ENCODE assay signal across 19 cellular contexts in the genomic region with DNA sequence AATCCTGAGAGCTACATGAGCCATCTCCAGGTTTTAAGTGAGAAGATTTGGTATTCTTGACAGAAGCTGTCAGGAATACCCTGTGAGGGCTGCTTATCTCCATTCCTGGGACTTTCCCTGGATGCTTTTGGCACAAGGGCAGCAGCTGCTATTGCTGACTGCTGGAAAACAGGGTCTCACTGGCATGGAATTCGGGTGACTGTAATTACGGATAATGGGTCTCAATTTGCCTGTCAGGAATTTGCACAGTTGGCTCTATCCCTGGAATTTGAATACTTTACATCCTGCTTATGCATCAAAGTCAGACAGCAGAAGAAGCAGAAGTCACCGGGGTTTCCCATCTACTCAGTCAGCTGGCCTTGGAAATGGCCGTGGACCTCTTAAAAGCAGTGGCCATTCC. TPM values are rescaled to one million over a fixed set of nuclear protein-coding genes. Genes with fewer than 3 reads are reported as not detected.
DNase-seq lines count a peak whose midpoint lies in the region; ATAC-seq, FAIRE-seq and TF ChIP-seq lines count a peak whose summit lies in the region.
"Had no signal": no experiment of that assay in that cellular context is flagged by ENCODE, and none has a peak within 500 bp of the region (broad histone marks: within the 10 kb centered on the region; RNA-seq: fewer than 3 reads in every experiment).

No MANE protein-coding gene starts in this region.

- CTCF ChIA-PET in H1 (lab: Charles Lee; ENCODE audit: partially characterized antibody) (interaction anchor here (1.2 kb wide), 1 partner anchor 58 kb away, joined by 4 read pairs; no protein-coding TSS in a partner anchor), Calu3 (lab: Charles Lee) (no interaction called here)

- peaks cover 20% of the 10 kb centered on the region for H3K4me1 Mint-ChIP-seq in Calu3 (ENCODE audit: low read depth, unreplicated experiment)

- H3K36me3 Mint-ChIP-seq in Calu3 (ENCODE audit: insufficient read depth, unreplicated experiment) = peaks cover 6% of the 10 kb centered on the region
- H3K36me3 Mint-ChIP-seq: CD8-positive, alpha-beta memory T cell had no signal

- H4K91ac ChIP-seq in H1 (replicated peaks; ENCODE audit: insufficient read length, low read length) = no peak overlapping the region

- no peak overlapping the region for H2BK15ac ChIP-seq in H1 (ENCODE audit: low read length)

- no peak overlapping the region for H4K5ac ChIP-seq in H1 (ENCODE audit: insufficient read length, low read depth, low read length)

- H3K4me1 ChIP-seq in H1 (replicated peaks in 1 of 4; ENCODE audit: control insufficient read depth in 3 of 4, insufficient read depth in 4 of 4, low read length in 3 of 4) = no peaks in the 10 kb centered on the region

- H3K9me2 ChIP-seq in neural cell (ENCODE audit: insufficient read depth, low read length) = no peaks in the 10 kb centered on the region

- H3K79me2 ChIP-seq in H1 (ENCODE audit: control insufficient read depth in 1 of 2, insufficient read depth in 2 of 2, low read length in 2 of 2) (no peaks in the 10 kb centered on the region), neural cell (replicated peaks; ENCODE audit: insufficient read depth, low read length) (no peaks in the 10 kb centered on the region)

- H3K79me1 ChIP-seq in H1 (ENCODE audit: low read depth, low read length) = no peaks in the 10 kb centered on the region

- H4K20me1 ChIP-seq in H1 (replicated peaks in 1 of 2; ENCODE audit: control insufficient read depth in 1 of 2, insufficient read depth in 2 of 2, low read length in 2 of 2) (no peaks in the 10 kb centered on the region), neural cell (ENCODE audit: insufficient read depth) (no peaks in the 10 kb centered on the region)

- H2BK20ac ChIP-seq in H1 (ENCODE audit: low read length) = no peak overlapping the region

- H2BK12ac ChIP-seq in H1 (ENCODE audit: low read depth, low read length) = no peak overlapping the region

- H3K4me3 ChIP-seq in H1 (ENCODE audit: extremely low read depth in 1 of 4, insufficient read depth in 2 of 4, low read depth in 3 of 4, low read length in 4 of 4) (no peak overlapping the region), neural cell (ENCODE audit: low read length) (no peak overlapping the region)
- H3K4me3 ChIP-seq: pancreas had no signal

- 94% methylated on average over 4 of the region's 4 CpGs; no CpG with 5 or more reads in 1 of the 2 experiments for WGBS in H1 (ENCODE audit: extremely low coverage in 1 of 2, insufficient coverage in 1 of 2, insufficient read length in 1 of 2, insufficient replicate concordance in 2 of 2, low coverage in 1 of 2, low lambda C conversion rate in 2 of 2, missing lambda C conversion rate in 1 of 2), 2 experiments

- H3K4me2 ChIP-seq in H1 (ENCODE audit: insufficient read depth in 1 of 2, low read depth in 2 of 2, low read length in 2 of 2) = no peak overlapping the region
- no peak overlapping the region for H3K4me2 ChIP-seq in neural cell (ENCODE audit: low read length)

- no peak for ATAC-seq in GM19395 (IDR thresholded peaks at IDR 0.05; ENCODE audit: unreplicated experiment)
- ATAC-seq: left colon; stimulated activated naive CD8-positive, alpha-beta T cell treated with anti-CD3 and anti-CD28 coated beads, Interleukin-15, Interleukin-2, amounts not matched to agents 100 U/mL and 50 U/mL, for 24 hours had no signal

- no peak overlapping the region for H3K4me3 Mint-ChIP-seq in Calu3 (ENCODE audit: low read depth, unreplicated experiment)
- H3K4me3 Mint-ChIP-seq: CD8-positive, alpha-beta memory T cell had no signal

- H3K23ac ChIP-seq in H1 (ENCODE audit: insufficient read length) = no peak overlapping the region

- POLR2A ChIA-PET in H1 (lab: Charles Lee; ENCODE audit: partially characterized antibody) = interaction anchor here (1.3 kb wide), 1 partner anchor 26 kb away, joined by 3 read pairs; the partner anchor contains the start of gene AKAP13

- TF ChIP-seq CTCF in H1 (IDR thresholded peaks at IDR 0.05; ENCODE audit: control extremely low read depth in 1 of 3, insufficient read depth in 1 of 3, low read depth in 1 of 3, low read length in 3 of 3) = no peak
- no peak for TF ChIP-seq CTCF in neural cell (IDR thresholded peaks at IDR 0.05; ENCODE audit: poor library complexity, severe bottlenecking)
- TF ChIP-seq CTCF in Calu3 (IDR thresholded peaks at IDR 0.05; ENCODE audit: unreplicated experiment) = no peak

- no peaks in the 10 kb centered on the region for H3K23me2 ChIP-seq in H1 (ENCODE audit: low read depth, low read length)

- TF ChIP-seq RAD21 in H1 (IDR thresholded peaks at IDR 0.05 in 1 of 2, conservative IDR thresholded peaks at IDR 0.05 in 1 of 2; ENCODE audit: low read depth in 2 of 2, low read length in 2 of 2) = no peak
- TF ChIP-seq RAD21 in neural cell (conservative IDR thresholded peaks at IDR 0.05) = no peak

- DNase-seq in EL (peak; percentile 83), NCI-H526 treated with DMSO at 0.1 percent for 48 hours (lab: John Stamatoyannopoulos, UW) (peak; percentile 31), H1 (ENCODE audit: low read depth in 1 of 2, low spot score in 2 of 2) (no peak), Calu3 (no peak), NCI-H2107 treated with DMSO at 0.1 percent for 48 hours (lab: John Stamatoyannopoulos, UW; ENCODE audit: unreplicated experiment) (no peak)
- no peak for DNase-seq in activated CD8-positive, alpha-beta memory T cell treated with anti-CD3 and anti-CD28 coated beads, Interleukin-2, amount 50 U/mL, for 4 hours
- DNase-seq: activated CD4-positive, alpha-beta T cell treated with anti-CD3 and anti-CD28 coated beads, Interleukin-2, amount 50 U/mL, for 48 hours; activated naive CD4-positive, alpha-beta T cell; CD8-positive, alpha-beta memory T cell; foreskin melanocyte; left colon; NCI-H2081; pancreas; stimulated activated CD4-positive, alpha-beta T cell treated with anti-CD3 and anti-CD28 coated beads, Interleukin-2, amount 100 ng/mL, for 48 hours; stimulated activated naive CD8-positive, alpha-beta T cell treated with anti-CD3 and anti-CD28 coated beads, Interleukin-15, Interleukin-2, amounts not matched to agents 100 U/mL and 50 U/mL, for 24 hours; T-helper 2 cell had no signal

- no peaks in the 10 kb centered on the region for H3K9me3 ChIP-seq in H1 (ENCODE audit: insufficient read depth in 2 of 2, low read depth in 1 of 2, low read length in 1 of 2)
- no peaks in the 10 kb centered on the region for H3K9me3 ChIP-seq in neural cell (ENCODE audit: low read length)
- H3K9me3 ChIP-seq: pancreas had no signal

- no peak overlapping the region for H3K14ac ChIP-seq in H1 (ENCODE audit: insufficient read length)

- intact Hi-C loops in Calu3 (cut with micrococcal nuclease; ENCODE audit: unreplicated experiment) = no loop called here

- TF ChIP-seq EP300 in H1 (IDR thresholded peaks at IDR 0.05; ENCODE audit: borderline replicate concordance in 1 of 2, low read depth in 2 of 2, low read length in 2 of 2) (no peak), neural cell (conservative IDR thresholded peaks at IDR 0.05; ENCODE audit: poor library complexity, severe bottlenecking) (no peak)

- no peak overlapping the region for H2BK120ac ChIP-seq in H1 (replicated peaks; ENCODE audit: low read depth, low read length)

- no peak overlapping the region for H3K56ac ChIP-seq in H1 (replicated peaks; ENCODE audit: insufficient read length, low read depth, low read length)

- no peaks in the 10 kb centered on the region for H3K36me3 ChIP-seq in H1 (ENCODE audit: control insufficient read depth in 2 of 4, insufficient read depth in 4 of 4, low read length in 3 of 4)
- H3K36me3 ChIP-seq in neural cell (ENCODE audit: insufficient read depth, low read length) = no peaks in the 10 kb centered on the region
- H3K36me3 ChIP-seq: pancreas had no signal

- H3K27ac ChIP-seq in H1 (ENCODE audit: low read depth, low read length) (no peak overlapping the region), neural cell (ENCODE audit: low read length) (no peak overlapping the region)
- H3K27ac ChIP-seq: pancreas had no signal

- H2AK5ac ChIP-seq in H1 (ENCODE audit: low read depth, low read length) = no peak overlapping the region

- no peak overlapping the region for H2BK5ac ChIP-seq in H1 (ENCODE audit: low read depth, low read length)

- TF ChIP-seq POLR2A in H1 (IDR thresholded peaks at IDR 0.05; ENCODE audit: control extremely low read depth in 1 of 2, low read depth in 2 of 2, low read length in 2 of 2) = no peak

- no peaks in the 10 kb centered on the region for H3F3A ChIP-seq in neural cell (ENCODE audit: insufficient read depth, low read length, poor library complexity, severe bottlenecking)

- no peak for FAIRE-seq in H1 (lab: Jason Lieb, UNC)
- FAIRE-seq: H54, pancreas had no signal

- H3K18ac ChIP-seq in H1 (ENCODE audit: extremely low read depth, low read length) = no peak overlapping the region

- H3K9me3 Mint-ChIP-seq in Calu3 (ENCODE audit: low read depth, unreplicated experiment) = no peaks in the 10 kb centered on the region
- H3K9me3 Mint-ChIP-seq: CD8-positive, alpha-beta memory T cell had no signal

- H3K27ac Mint-ChIP-seq in Calu3 (ENCODE audit: unreplicated experiment) = no peak overlapping the region
- H3K27ac Mint-ChIP-seq: CD8-positive, alpha-beta memory T cell had no signal

- H3K27me3 ChIP-seq in H1 (replicated peaks in 1 of 4; ENCODE audit: control insufficient read depth in 3 of 4, extremely low read depth in 1 of 4, insufficient read depth in 3 of 4, low read length in 3 of 4) (no peaks in the 10 kb centered on the region), neural cell (ENCODE audit: insufficient read depth, low read depth, low read length) (no peaks in the 10 kb centered on the region)
- H3K27me3 ChIP-seq: pancreas had no signal

- H3K27me3 Mint-ChIP-seq in Calu3 (ENCODE audit: unreplicated experiment) = no peaks in the 10 kb centered on the region

- BruUV-seq in Calu3 (replicated peaks; lab: Mats Ljungman, UMichigan) = no TSS peak

- H2AFZ ChIP-seq in H1 (ENCODE audit: low read length) (peak overlapping the region; percentile 58; the same call in 1 of the 2 replicates), neural cell (ENCODE audit: low read depth, low read length) (no peak overlapping the region)

- no peak overlapping the region for H4K8ac ChIP-seq in H1 (ENCODE audit: extremely low read depth, insufficient read depth, low read length)

- no peak overlapping the region for H3K4ac ChIP-seq in H1 (replicated peaks; ENCODE audit: insufficient read length, low read depth, low read length)

- no peak overlapping the region for H3K9ac ChIP-seq in H1 (replicated peaks in 1 of 4; ENCODE audit: extremely low read depth in 1 of 4, low read depth in 3 of 4, low read length in 3 of 4)
- no peak overlapping the region for H3K9ac ChIP-seq in neural cell (ENCODE audit: low read length)

RNA-seq across cellular contexts. Expression of gene AKAP13, which starts 26.0 kb away (rescaled TPM):
- total RNA-seq in H1 (2021; fragmentation: NEBNext Ultra II Directional; extraction: Animal tissue kit (Norgen Biotek cat#: 25700)) = 46.2 and 59.8 TPM in 2 replicates
- polyA plus RNA-seq in H1 (2011; rRNA removed) (14.0 and 19.2 TPM in 2 replicates), neural cell (9.1 and 10.0 TPM in 2 replicates)
- polyA plus RNA-seq in H1 (2011; cell fraction: cytosol; rRNA removed) = 11.7 TPM
- polyA plus RNA-seq in H1 (2011; cell fraction: nucleus; rRNA removed) = 38.2 TPM
- 22.8 to 27.4 TPM (median 23.5 TPM) in 4 replicates for polyA plus RNA-seq in H1 (2012, experiment 1 of 2)
- 0.80 TPM for polyA plus RNA-seq in H1 (2012, experiment 2 of 2)
- polyA plus RNA-seq in H1 (2013, experiment 1 of 2) = 10.7 TPM
- 10.4 TPM for polyA plus RNA-seq in H1 (2013, experiment 2 of 2)
- polyA minus RNA-seq in H1 (2011; rRNA and poly(A)+ RNA removed) = 58.1 and 92.9 TPM in 2 replicates
- polyA minus RNA-seq in H1 (2011; cell fraction: cytosol; rRNA and poly(A)+ RNA removed) = 45.2 TPM
- 127 TPM for polyA minus RNA-seq in H1 (2011; cell fraction: nucleus; rRNA and poly(A)+ RNA removed)
- 50.6 and 56.8 TPM in 2 replicates for polyA minus RNA-seq in neural cell
- total RNA-seq in Calu3 (2022) = 145 and 169 TPM in 2 replicates

Comparison
In these comparisons a context has a peak if more than half of its experiments do, and no peak if none do; other contexts are left out.
1. DNase-seq: peak in EL (single experiment) and NCI-H526 treated with DMSO at 0.1 percent for 48 hours (single experiment); none in H1 (0 of 2), activated CD8-positive, alpha-beta memory T cell treated with anti-CD3 and anti-CD28 coated beads, Interleukin-2, amount 50 U/mL, for 4 hours (single experiment), Calu3 (single experiment) and NCI-H2107 treated with DMSO at 0.1 percent for 48 hours (single experiment).